15 cellular contexts compared by ENCODE assay signal in the genomic region with DNA sequence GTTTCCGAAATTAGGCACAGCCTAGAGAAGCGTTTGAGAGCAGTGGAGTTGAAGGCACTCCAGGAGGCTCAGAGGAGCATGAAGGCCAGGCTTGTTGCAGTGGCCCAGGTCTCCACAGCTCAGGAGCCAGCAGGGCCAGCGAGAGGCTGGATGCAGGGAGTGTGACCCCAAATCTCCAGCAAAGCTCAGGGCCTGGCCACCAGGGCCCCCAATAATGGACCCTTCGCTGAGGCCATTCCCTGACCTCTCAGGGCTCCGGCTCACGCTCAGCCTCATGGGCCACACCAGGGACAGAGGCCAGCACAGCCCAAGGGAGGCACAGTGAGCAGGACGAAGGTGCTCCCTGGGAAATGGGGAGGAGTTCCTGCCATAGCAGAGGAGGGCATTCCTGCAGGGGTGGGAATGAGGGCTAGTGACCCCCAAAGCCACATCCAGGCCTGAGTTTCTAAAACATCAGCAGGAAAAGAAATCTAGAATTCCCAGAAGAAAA. TPM values are rescaled to one million over a fixed set of nuclear protein-coding genes. Genes with fewer than 3 reads are reported as not detected.
DNase-seq lines count a peak whose midpoint lies in the region; ATAC-seq and TF ChIP-seq lines count a peak whose summit lies in the region.
"Had no signal": no experiment of that assay in that cellular context is flagged by ENCODE, and none has a peak within 500 bp of the region (broad histone marks: within the 10 kb centered on the region; RNA-seq: fewer than 3 reads in every experiment).

No MANE protein-coding gene starts in this region.

- 94% methylated on average over 7 of the region's 7 CpGs for WGBS in hepatocyte (ENCODE audit: low lambda C conversion rate, missing lambda C conversion rate)

- H2AFZ ChIP-seq in hepatocyte = no peak overlapping the region

- intact Hi-C loops in posterior vena cava (cut with DNase I) = no loop called here
- intact Hi-C loops in upper lobe of right lung (cut with DNase I) = no loop called here

- peak; percentile 53 for DNase-seq in activated effector memory CD4-positive, alpha-beta T cell treated with anti-CD3 and anti-CD28 coated beads, Interleukin-2, amount 50 U/mL, for 16 hours
- DNase-seq in activated effector memory CD4-positive, alpha-beta T cell treated with Interleukin-2 at 50 U/mL for 16 hours = no peak
- peak; percentile 17 for DNase-seq in glutamatergic neuron
- peak; percentile 47 for DNase-seq in posterior vena cava (ENCODE audit: low spot score)
- peak; percentile 49 for DNase-seq in upper lobe of right lung
- no peak for DNase-seq in hepatocyte (ENCODE audit: low spot score)
- DNase-seq in stimulated activated CD4-positive, alpha-beta T cell treated with anti-CD3 and anti-CD28 coated beads, Interleukin-2, amount 100 ng/mL, for 48 hours = no peak
- DNase-seq: AML-193, DMS53, GF-D8, HCEC 1CT, HFFc6 had no signal

- H3K9me2 ChIP-seq in hepatocyte (replicated peaks; ENCODE audit: insufficient read depth) = no peaks in the 10 kb centered on the region

- no peak overlapping the region for H3K27ac Mint-ChIP-seq in glutamatergic neuron (ENCODE audit: unreplicated experiment)
- H3K27ac Mint-ChIP-seq: HFFc6 had no signal

- H3K36me3 ChIP-seq in upper lobe of right lung (no peaks in the 10 kb centered on the region), hepatocyte (replicated peaks; ENCODE audit: insufficient read depth, low read depth) (no peaks in the 10 kb centered on the region)
- H3K36me3 ChIP-seq: BLaER1 had no signal

- peaks cover 61% of the 10 kb centered on the region for H3K9me3 Mint-ChIP-seq in glutamatergic neuron (ENCODE audit: unreplicated experiment)

- no peak for ATAC-seq in upper lobe of right lung

- no peaks in the 10 kb centered on the region for H4K20me1 ChIP-seq in hepatocyte (ENCODE audit: insufficient read depth, poor library complexity, severe bottlenecking)
- H4K20me1 ChIP-seq: BLaER1 had no signal

- no peak overlapping the region for H3K4me2 ChIP-seq in hepatocyte
- H3K4me2 ChIP-seq: BLaER1 had no signal

- peaks cover 54% of the 10 kb centered on the region for H3K4me1 Mint-ChIP-seq in glutamatergic neuron (ENCODE audit: low read depth, unreplicated experiment)

- H3K4me3 ChIP-seq in upper lobe of right lung (no peak overlapping the region), hepatocyte (no peak overlapping the region)
- H3K4me3 ChIP-seq: BLaER1 had no signal

- peak overlapping the region; percentile 64 for H3K4me3 Mint-ChIP-seq in glutamatergic neuron (ENCODE audit: unreplicated experiment)
- H3K4me3 Mint-ChIP-seq: HFFc6 had no signal

- H3K27ac ChIP-seq in upper lobe of right lung (no peak overlapping the region), hepatocyte (no peak overlapping the region)
- H3K27ac ChIP-seq: 22Rv1, BLaER1 had no signal

- no peaks in the 10 kb centered on the region for H3K79me2 ChIP-seq in hepatocyte

- no peaks in the 10 kb centered on the region for H3K9me3 ChIP-seq in upper lobe of right lung
- H3K9me3 ChIP-seq in hepatocyte (ENCODE audit: low read depth) = no peaks in the 10 kb centered on the region
- H3K9me3 ChIP-seq: BLaER1 had no signal

- H3K27me3 Mint-ChIP-seq in glutamatergic neuron (ENCODE audit: unreplicated experiment) = peaks cover 42% of the 10 kb centered on the region

- H3K4me1 ChIP-seq in upper lobe of right lung = no peaks in the 10 kb centered on the region
- no peaks in the 10 kb centered on the region for H3K4me1 ChIP-seq in hepatocyte (ENCODE audit: insufficient read depth)
- H3K4me1 ChIP-seq: BLaER1 had no signal

- TF ChIP-seq CTCF in glutamatergic neuron (IDR thresholded peaks at IDR 0.05; ENCODE audit: partially characterized antibody, unreplicated experiment) (no peak), upper lobe of right lung (IDR thresholded peaks at IDR 0.05) (no peak), hepatocyte (IDR thresholded peaks at IDR 0.05; ENCODE audit: poor library complexity) (no peak)

- H3K27me3 ChIP-seq in upper lobe of right lung = no peaks in the 10 kb centered on the region
- H3K27me3 ChIP-seq in hepatocyte = no peaks in the 10 kb centered on the region
- H3K27me3 ChIP-seq: BLaER1 had no signal

- peaks cover 21% of the 10 kb centered on the region for H3K36me3 Mint-ChIP-seq in glutamatergic neuron (ENCODE audit: unreplicated experiment)

RNA-seq across cellular contexts. Expression of gene EBF3, which starts 47.5 kb away (rescaled TPM):
- total RNA-seq in glutamatergic neuron (ENCODE audit: unreplicated experiment) (544 TPM), posterior vena cava (1 to 10 TPM; 8.7 to 9.1 TPM), upper lobe of right lung (0.20 TPM), hepatocyte (0.40 and 0.77 TPM in 2 replicates)
- 0.15 and 0.22 TPM in 2 replicates for polyA plus RNA-seq in hepatocyte
- total RNA-seq: HT1080 had no signal

Comparison
In these comparisons a context has a peak if more than half of its experiments do, and no peak if none do; other contexts are left out.
1. DNase-seq: peak in activated effector memory CD4-positive, alpha-beta T cell treated with anti-CD3 and anti-CD28 coated beads, Interleukin-2, amount 50 U/mL, for 16 hours (single experiment), glutamatergic neuron (single experiment), posterior vena cava (single experiment) and upper lobe of right lung (single experiment); none in activated effector memory CD4-positive, alpha-beta T cell treated with Interleukin-2 at 50 U/mL for 16 hours (single experiment), hepatocyte (single experiment) and stimulated activated CD4-positive, alpha-beta T cell treated with anti-CD3 and anti-CD28 coated beads, Interleukin-2, amount 100 ng/mL, for 48 hours (0 of 2).
2. RNA of gene EBF3, which starts 47.5 kb away (total RNA-seq): 544 TPM in glutamatergic neuron (single experiment); 8.7 to 9.1 TPM in posterior vena cava, 0.40 to 0.77 TPM in hepatocyte and 0.20 TPM in upper lobe of right lung (single experiment); every median in the first group is over 10 times any median in the second.